ENCODE assay signal across 21 cellular contexts in genomic region chr6:28927856-28928255, GRCh38. TPM values are rescaled to one million over a fixed set of nuclear protein-coding genes. Genes with fewer than 3 reads are reported as not detected.
A peak's percentile ranks its signal among the peaks of the same experiment; 100 is the strongest.
DNase-seq lines count a peak whose midpoint lies in the region; ATAC-seq and TF ChIP-seq lines count a peak whose summit lies in the region.
"Had no signal": no experiment of that assay in that cellular context is flagged by ENCODE, and none has a peak within 500 bp of the region (broad histone marks: within the 10 kb centered on the region; RNA-seq: fewer than 3 reads in every experiment).

No MANE protein-coding gene starts in this region.

- TF ChIP-seq CTCF in natural killer cell (IDR thresholded peaks at IDR 0.05) (no peak), endothelial cell (IDR thresholded peaks at IDR 0.05; ENCODE audit: unreplicated experiment) (no peak), neural crest cell (conservative IDR thresholded peaks at IDR 0.05) (no peak)

- H3K27ac Mint-ChIP-seq in natural killer cell (no peak overlapping the region), endothelial cell (ENCODE audit: unreplicated experiment) (peak overlapping the region; percentile 93), neural crest cell (ENCODE audit: unreplicated experiment) (no peak overlapping the region)
- H3K27ac Mint-ChIP-seq in natural killer cell treated with Interleukin-12 subunit alpha and Interleukin-12 subunit beta and Interleukin-15 and Interleukin-18, amount 100 ng/mL, for 72 hours, result no peak overlapping the region

- no peaks in the 10 kb centered on the region for H3K36me3 Mint-ChIP-seq in natural killer cell
- no peaks in the 10 kb centered on the region for H3K36me3 Mint-ChIP-seq in natural killer cell treated with Interleukin-12 subunit alpha and Interleukin-12 subunit beta and Interleukin-15 and Interleukin-18, amount 100 ng/mL, for 72 hours
- H3K36me3 Mint-ChIP-seq in endothelial cell (ENCODE audit: low read depth, unreplicated experiment), result no peaks in the 10 kb centered on the region
- peaks cover under 1% of the 10 kb centered on the region for H3K36me3 Mint-ChIP-seq in neural crest cell (ENCODE audit: low read depth)

- H3K4me3 Mint-ChIP-seq in natural killer cell, result peak overlapping the region; percentile 49
- H3K4me3 Mint-ChIP-seq in natural killer cell treated with Interleukin-12 subunit alpha and Interleukin-12 subunit beta and Interleukin-15 and Interleukin-18, amount 100 ng/mL, for 72 hours, result no peak overlapping the region
- no peak overlapping the region for H3K4me3 Mint-ChIP-seq in endothelial cell (ENCODE audit: unreplicated experiment)
- peak overlapping the region; percentile 36 for H3K4me3 Mint-ChIP-seq in neural crest cell

- H3K4me1 Mint-ChIP-seq in natural killer cell (peaks cover 0 to 9% of the 10 kb centered on the region in 2 donors), endothelial cell (ENCODE audit: unreplicated experiment) (peaks cover 16% of the 10 kb centered on the region), neural crest cell (peaks cover 13% of the 10 kb centered on the region)
- H3K4me1 Mint-ChIP-seq in natural killer cell treated with Interleukin-12 subunit alpha and Interleukin-12 subunit beta and Interleukin-15 and Interleukin-18, amount 100 ng/mL, for 72 hours (ENCODE audit: low read depth in 2 of 2), result peaks cover 3 to 7% of the 10 kb centered on the region in 2 donors

- H3K27me3 Mint-ChIP-seq in natural killer cell (ENCODE audit: low read depth in 2 of 2) (peaks cover 15% of the 10 kb centered on the region in 2 donors), endothelial cell (ENCODE audit: unreplicated experiment) (peaks cover 9% of the 10 kb centered on the region), neural crest cell (ENCODE audit: low read depth) (peaks cover 3% of the 10 kb centered on the region)
- peaks cover 12 to 16% of the 10 kb centered on the region in 2 donors for H3K27me3 Mint-ChIP-seq in natural killer cell treated with Interleukin-12 subunit alpha and Interleukin-12 subunit beta and Interleukin-15 and Interleukin-18, amount 100 ng/mL, for 72 hours

- ATAC-seq in natural killer cell (no peak), sciatic nerve (no peak)
- no peak for ATAC-seq in natural killer cell treated with Interleukin-12 subunit alpha and Interleukin-12 subunit beta and Interleukin-15 and Interleukin-18, amount 100 ng/mL, for 72 hours
- ATAC-seq: PC-3 had no signal

- intact Hi-C loops in natural killer cell (cut with micrococcal nuclease) (no loop called here), sciatic nerve (cut with DNase I) (no loop called here)

- no peaks in the 10 kb centered on the region for H3K9me3 Mint-ChIP-seq in natural killer cell
- H3K9me3 Mint-ChIP-seq in natural killer cell treated with Interleukin-12 subunit alpha and Interleukin-12 subunit beta and Interleukin-15 and Interleukin-18, amount 100 ng/mL, for 72 hours, result no peaks in the 10 kb centered on the region
- H3K9me3 Mint-ChIP-seq in endothelial cell (ENCODE audit: unreplicated experiment), result no peaks in the 10 kb centered on the region
- no peaks in the 10 kb centered on the region for H3K9me3 Mint-ChIP-seq in neural crest cell

- DNase-seq in natural killer cell (no peak), endothelial cell (ENCODE audit: low spot score) (no peak), neural crest cell (ENCODE audit: low read depth, low spot score) (no peak), NCI-H2081 treated with DMSO at 0.1 percent for 48 hours (lab: John Stamatoyannopoulos, UW) (no peak), sciatic nerve (ENCODE audit: low spot score) (no peak), middle frontal gyrus (ENCODE audit: extremely low spot score, low spot score) (no peak)
- no peak for DNase-seq in natural killer cell treated with Interleukin-12 subunit alpha and Interleukin-12 subunit beta and Interleukin-15 and Interleukin-18, amount 100 ng/mL, for 72 hours (ENCODE audit: low spot score)
- DNase-seq: 8988T, DMS 273 treated with DMSO at 0.1 percent for 48 hours, DMS79 treated with DMSO at 0.1 percent for 48 hours, H7, KBM-7, MM.1S, NCI-H1105, NCI-H146, NCI-H2029, NCI-H226, NCI-H524 treated with DMSO at 0.1 percent for 48 hours, NCI-H82, PC-3, Right ventricle myocardium superior had no signal

RNA-seq across cellular contexts. Expression of gene TRIM27, which starts 4.1 kb away (rescaled TPM):
- total RNA-seq in natural killer cell, result 10 to 100 TPM; 19.3 to 33.6 (median 25.1) TPM
- total RNA-seq in natural killer cell treated with Interleukin-12 subunit alpha and Interleukin-12 subunit beta and Interleukin-15 and Interleukin-18, amount 100 ng/mL, for 72 hours, result 10 to 100 TPM; 49.1 to 74.0 TPM
- total RNA-seq in endothelial cell (ENCODE audit: unreplicated experiment), result 82.8 TPM
- 81.7 and 84.2 TPM in 2 replicates for total RNA-seq in neural crest cell
- total RNA-seq in sciatic nerve, result 50.0 TPM

Comparison
In these comparisons a context has a peak if more than half of its experiments do, and no peak if none do; other contexts are left out.
1. H3K4me3 Mint-ChIP-seq: peak in natural killer cell (single experiment) and neural crest cell (single experiment); none in natural killer cell treated with Interleukin-12 subunit alpha and Interleukin-12 subunit beta and Interleukin-15 and Interleukin-18, amount 100 ng/mL, for 72 hours (single experiment) and endothelial cell (single experiment).